ENCODE assay signal across 17 cellular contexts in the genomic region with DNA sequence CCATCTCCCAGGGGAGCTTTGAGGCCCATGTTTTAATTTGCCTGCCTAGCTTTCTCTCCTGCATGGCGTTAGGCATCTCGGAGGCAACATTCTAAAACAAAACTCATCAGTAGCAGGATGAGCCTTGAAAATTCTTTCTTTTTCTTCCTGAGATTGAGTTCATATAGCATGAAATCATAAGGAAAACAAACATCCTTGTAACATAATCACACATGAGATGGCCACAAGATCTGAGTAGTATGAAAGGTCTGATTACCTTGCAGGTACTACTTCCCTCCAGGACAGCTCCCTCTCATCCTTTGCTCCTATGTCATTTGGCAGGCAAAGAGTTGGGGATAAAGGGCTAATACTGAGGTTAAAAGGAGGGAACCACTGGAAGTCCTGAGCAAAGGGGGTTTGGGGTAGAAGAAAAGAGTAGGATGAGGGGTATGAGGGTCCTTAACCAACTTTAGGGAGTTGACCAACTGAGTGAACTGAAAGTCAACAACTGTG.
"Had no signal": no experiment of that assay in that cellular context is flagged by ENCODE, and none has a peak within 500 bp of the region (broad histone marks: within the 10 kb centered on the region; RNA-seq: fewer than 3 reads in every experiment).

No MANE protein-coding gene starts in this region.

- H3K4me1 ChIP-seq: colonic mucosa had no signal

- H3K27me3 ChIP-seq: colonic mucosa, tibial nerve had no signal

- H3K27ac Mint-ChIP-seq: activated CD4-positive, alpha-beta memory T cell treated with anti-CD3 and anti-CD28 coated beads, Interleukin-2, amount 10 ng/mL, durations not matched to agents 7 days and 5 days; activated CD4-positive, alpha-beta T cell treated with anti-CD3 and anti-CD28 coated beads for 36 hours; activated naive CD8-positive, alpha-beta T cell treated with anti-CD3 and anti-CD28 coated beads, Interleukin-2, amount 10 ng/mL, durations not matched to agents 7 days and 5 days; naive thymus-derived CD8-positive, alpha-beta T cell; progenitor cell of endocrine pancreas had no signal

- H3K4me1 Mint-ChIP-seq: naive thymus-derived CD8-positive, alpha-beta T cell had no signal

- H3K27me3 Mint-ChIP-seq: activated CD4-positive, alpha-beta memory T cell treated with anti-CD3 and anti-CD28 coated beads, Interleukin-2, amount 10 ng/mL, durations not matched to agents 7 days and 5 days; activated naive CD8-positive, alpha-beta T cell treated with anti-CD3 and anti-CD28 coated beads, Interleukin-2, amount 10 ng/mL, durations not matched to agents 7 days and 5 days had no signal

- H3K27ac ChIP-seq: colonic mucosa, lower lobe of right lung, tibial nerve, WERI-Rb-1 had no signal

- ATAC-seq: activated CD4-positive, alpha-beta T cell treated with anti-CD3 and anti-CD28 coated beads for 36 hours; lower lobe of right lung; naive thymus-derived CD8-positive, alpha-beta T cell; right cardiac atrium had no signal

- H3K4me3 ChIP-seq: colonic mucosa, lower lobe of right lung, smooth muscle cell, tibial nerve had no signal

- H3K9me3 Mint-ChIP-seq: activated naive CD8-positive, alpha-beta T cell treated with anti-CD3 and anti-CD28 coated beads, Interleukin-2, amount 10 ng/mL, durations not matched to agents 7 days and 5 days; naive thymus-derived CD8-positive, alpha-beta T cell had no signal

- H3K36me3 Mint-ChIP-seq: activated naive CD8-positive, alpha-beta T cell treated with anti-CD3 and anti-CD28 coated beads, Interleukin-2, amount 10 ng/mL, durations not matched to agents 7 days and 5 days; naive thymus-derived CD8-positive, alpha-beta T cell had no signal

- H3K4me3 Mint-ChIP-seq: activated CD4-positive, alpha-beta memory T cell treated with anti-CD3 and anti-CD28 coated beads, Interleukin-2, amount 10 ng/mL, durations not matched to agents 7 days and 5 days; activated CD4-positive, alpha-beta T cell treated with anti-CD3 and anti-CD28 coated beads for 36 hours; activated naive CD8-positive, alpha-beta T cell treated with anti-CD3 and anti-CD28 coated beads, Interleukin-2, amount 10 ng/mL, durations not matched to agents 7 days and 5 days; naive thymus-derived CD8-positive, alpha-beta T cell had no signal

- H3K36me3 ChIP-seq: colonic mucosa, lower lobe of right lung, tibial nerve, WERI-Rb-1 had no signal

- H3K9me3 ChIP-seq: colonic mucosa, lower lobe of right lung, tibial nerve had no signal

- DNase-seq: activated CD4-positive, alpha-beta memory T cell treated with anti-CD3 and anti-CD28 coated beads, Interleukin-2, amount 10 ng/mL, durations not matched to agents 7 days and 5 days; activated CD4-positive, alpha-beta T cell treated with anti-CD3 and anti-CD28 coated beads for 36 hours; activated gamma-delta T cell; activated naive CD8-positive, alpha-beta T cell treated with anti-CD3 and anti-CD28 coated beads, Interleukin-2, amount 10 ng/mL, durations not matched to agents 7 days and 5 days; activated T-cell treated with anti-CD3 and anti-CD28 coated beads, Interleukin-2, amount 50 U/mL, for 48 hours; aorta; colonic mucosa; effector CD4-positive, alpha-beta T cell; hippocampal formation; lower lobe of right lung; naive thymus-derived CD8-positive, alpha-beta T cell; right cardiac atrium; T-helper 1 cell; WERI-Rb-1 had no signal
